1 cellular context compared by ENCODE assay signal in genomic region chr14:104229621-104230041, GRCh38.
TF ChIP-seq lines count a peak whose summit lies in the region.

No MANE protein-coding gene starts in this region.

TF ChIP-seq in H1, 55 proteins besides CTCF, POLR2A, EP300 and RAD21:
- TF ChIP-seq FOSL1 (IDR thresholded peaks at IDR 0.05; ENCODE audit: insufficient read depth, low read depth, low read length) = no peak
- no peak for TF ChIP-seq GTF2F1 (IDR thresholded peaks at IDR 0.05; ENCODE audit: borderline replicate concordance, low read depth, low read length)
- TF ChIP-seq RNF2 (IDR thresholded peaks at IDR 0.05; ENCODE audit: borderline replicate concordance, low read depth, low read length, missing control alignments, poor library complexity, severe bottlenecking) = no peak
- no peak for TF ChIP-seq BRCA1 (IDR thresholded peaks at IDR 0.05; ENCODE audit: low read depth, low read length)
- TF ChIP-seq BCL11A (IDR thresholded peaks at IDR 0.05; ENCODE audit: low read depth in 2 of 2, low read length in 2 of 2) = no peak
- no peak for TF ChIP-seq KDM5A (IDR thresholded peaks at IDR 0.05; ENCODE audit: low read length)
- no peak for TF ChIP-seq SIX5 (IDR thresholded peaks at IDR 0.05; ENCODE audit: low read depth, low read length)
- no peak for TF ChIP-seq TBP (IDR thresholded peaks at IDR 0.05; ENCODE audit: low read depth, low read length)
- no peak for TF ChIP-seq KDM4A (IDR thresholded peaks at IDR 0.05; ENCODE audit: low read depth, low read length, severe bottlenecking)
